ENCODE assay signal across 33 cellular contexts in the genomic region with DNA sequence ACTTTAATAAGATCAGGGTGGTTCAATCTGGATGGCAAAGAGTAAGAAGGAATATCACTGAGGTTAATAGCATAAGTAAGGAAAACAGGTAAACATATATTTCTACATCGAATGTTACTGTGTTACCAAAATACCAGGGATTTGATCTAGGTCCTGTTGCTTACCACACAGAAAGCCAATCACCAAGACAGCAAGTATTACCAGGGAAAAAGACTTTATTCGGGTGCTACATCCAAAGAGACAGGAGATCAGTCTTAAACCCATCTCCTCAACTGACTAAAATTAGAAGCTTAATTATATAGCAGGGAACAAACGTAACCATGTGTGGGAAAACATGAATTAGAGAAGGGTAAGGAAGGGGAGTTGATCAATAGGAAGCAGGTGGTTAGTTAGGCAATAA.
"Had no signal": no experiment of that assay in that cellular context is flagged by ENCODE, and none has a peak within 500 bp of the region (broad histone marks: within the 10 kb centered on the region; RNA-seq: fewer than 3 reads in every experiment).

No MANE protein-coding gene starts in this region.

- H3K36me3 ChIP-seq: adrenal gland, esophagus muscularis mucosa, gastrocnemius medialis, heart left ventricle had no signal

- ATAC-seq: activated CD4-positive, alpha-beta T cell treated with anti-CD3 and anti-CD28 coated beads for 36 hours; activated CD8-positive, alpha-beta memory T cell treated with anti-CD3 and anti-CD28 coated beads, Interleukin-2, amount 10 ng/mL, durations not matched to agents 7 days and 5 days; activated CD8-positive, alpha-beta T cell treated with anti-CD3 and anti-CD28 coated beads, Interleukin-2, amount 10 ng/mL, durations not matched to agents 7 days and 5 days; activated naive CD8-positive, alpha-beta T cell treated with anti-CD3 and anti-CD28 coated beads, Interleukin-2, amount 50 U/mL, for 24 hours; body of pancreas; effector memory CD8-positive, alpha-beta T cell; foreskin keratinocyte; gastrocnemius medialis; heart left ventricle had no signal

- DNase-seq: activated CD4-positive, alpha-beta memory T cell treated with anti-CD3 and anti-CD28 coated beads for 36 hours; activated CD4-positive, alpha-beta T cell treated with anti-CD3 and anti-CD28 coated beads for 36 hours; activated CD4-positive, alpha-beta T cell treated with anti-CD3 and anti-CD28 coated beads, Interleukin-2, amount 10 ng/mL, durations not matched to agents 24 days and 14 days; activated CD4-positive, CD25-positive, alpha-beta regulatory T cell; activated CD4-positive, CD25-positive, alpha-beta regulatory T cell treated with anti-CD3 and anti-CD28 coated beads, Interleukin-2, amount 50 U/mL, for 72 hours; activated CD8-positive, alpha-beta memory T cell treated with anti-CD3 and anti-CD28 coated beads, Interleukin-2, amount 10 ng/mL, durations not matched to agents 7 days and 5 days; activated CD8-positive, alpha-beta memory T cell treated with anti-CD3 and anti-CD28 coated beads, Interleukin-2, amount 50 U/mL, for 4 hours; activated CD8-positive, alpha-beta T cell treated with anti-CD3 and anti-CD28 coated beads, Interleukin-2, amount 10 ng/mL, durations not matched to agents 7 days and 5 days; activated effector memory CD4-positive, alpha-beta T cell treated with anti-CD3 and anti-CD28 coated beads, Interleukin-2, amount 50 U/mL, for 16 hours; activated naive CD4-positive, alpha-beta T cell treated with anti-CD3 and anti-CD28 coated beads for 36 hours; activated naive CD8-positive, alpha-beta T cell treated with anti-CD3 and anti-CD28 coated beads for 36 hours; activated naive CD8-positive, alpha-beta T cell treated with anti-CD3 and anti-CD28 coated beads, Interleukin-2, amount 50 U/mL, for 24 hours; activated T-cell treated with anti-CD3 and anti-CD28 coated beads, Interleukin-2, amount 50 U/mL, for 1 hour; activated T-cell treated with anti-CD3 and anti-CD28 coated beads, Interleukin-2, amount 50 U/mL, for 48 hours; adrenal gland; amygdala; aorta; body of pancreas; caudate nucleus; cortex of kidney; dermis blood vessel endothelial cell; effector CD4-positive, alpha-beta T cell; effector memory CD8-positive, alpha-beta T cell; erythroblast; foreskin keratinocyte; gastrocnemius medialis; glutamatergic neuron; heart left ventricle had no signal

- H3K4me3 ChIP-seq: adrenal gland, body of pancreas, esophagus muscularis mucosa, gastrocnemius medialis, heart left ventricle had no signal

- H3K9me3 Mint-ChIP-seq: effector memory CD8-positive, alpha-beta T cell had no signal

- H3K9me3 ChIP-seq: adrenal gland, body of pancreas, gastrocnemius medialis had no signal

- H3K27me3 Mint-ChIP-seq: activated CD4-positive, alpha-beta memory T cell treated with anti-CD3 and anti-CD28 coated beads for 36 hours; activated CD4-positive, alpha-beta T cell treated with anti-CD3 and anti-CD28 coated beads for 36 hours; activated CD4-positive, alpha-beta T cell treated with anti-CD3 and anti-CD28 coated beads, Interleukin-2, amount 10 ng/mL, durations not matched to agents 24 days and 14 days; activated CD8-positive, alpha-beta memory T cell treated with anti-CD3 and anti-CD28 coated beads, Interleukin-2, amount 10 ng/mL, durations not matched to agents 7 days and 5 days; activated naive CD4-positive, alpha-beta T cell treated with anti-CD3 and anti-CD28 coated beads, Interleukin-2, amount 50 U/mL, for 24 hours; activated naive CD8-positive, alpha-beta T cell treated with anti-CD3 and anti-CD28 coated beads for 36 hours; activated naive CD8-positive, alpha-beta T cell treated with anti-CD3 and anti-CD28 coated beads, Interleukin-2, amount 50 U/mL, for 24 hours had no signal

- FAIRE-seq: colon had no signal

- H3K27ac ChIP-seq: adrenal gland, body of pancreas, esophagus muscularis mucosa, foreskin keratinocyte, gastrocnemius medialis, heart left ventricle had no signal

- H3K36me3 Mint-ChIP-seq: activated CD4-positive, alpha-beta memory T cell treated with anti-CD3 and anti-CD28 coated beads for 36 hours; activated CD8-positive, alpha-beta memory T cell treated with anti-CD3 and anti-CD28 coated beads, Interleukin-2, amount 10 ng/mL, durations not matched to agents 7 days and 5 days; activated naive CD4-positive, alpha-beta T cell treated with anti-CD3 and anti-CD28 coated beads, Interleukin-2, amount 50 U/mL, for 24 hours; activated naive CD8-positive, alpha-beta T cell treated with anti-CD3 and anti-CD28 coated beads for 36 hours had no signal

- H3K27ac Mint-ChIP-seq: activated CD4-positive, alpha-beta memory T cell treated with anti-CD3 and anti-CD28 coated beads for 36 hours; activated CD4-positive, alpha-beta T cell treated with anti-CD3 and anti-CD28 coated beads for 36 hours; activated CD4-positive, alpha-beta T cell treated with anti-CD3 and anti-CD28 coated beads, Interleukin-2, amount 10 ng/mL, durations not matched to agents 24 days and 14 days; activated CD8-positive, alpha-beta memory T cell treated with anti-CD3 and anti-CD28 coated beads, Interleukin-2, amount 10 ng/mL, durations not matched to agents 7 days and 5 days; activated CD8-positive, alpha-beta T cell treated with anti-CD3 and anti-CD28 coated beads, Interleukin-2, amount 10 ng/mL, durations not matched to agents 7 days and 5 days; activated naive CD4-positive, alpha-beta T cell treated with anti-CD3 and anti-CD28 coated beads for 36 hours; activated naive CD4-positive, alpha-beta T cell treated with anti-CD3 and anti-CD28 coated beads, Interleukin-2, amount 50 U/mL, for 24 hours; activated naive CD8-positive, alpha-beta T cell treated with anti-CD3 and anti-CD28 coated beads for 36 hours; activated naive CD8-positive, alpha-beta T cell treated with anti-CD3 and anti-CD28 coated beads, Interleukin-2, amount 50 U/mL, for 24 hours; activated T-helper 1 cell treated with anti-CD3 and anti-CD28 coated beads, Interleukin-12 subunit alpha, Interleukin-12 subunit beta, Interleukin-2, Interleukin-4 antibody, amounts not matched to agents 30 ng/mL and 10 ng/mL and 1 ng/mL, durations not matched to agents 14 hours and 24 hours and 36 hours; activated T-helper 2 cell treated with anti-CD3 and anti-CD28 coated beads, Interferon-gamma antibody, Interleukin-2, Interleukin-4, amounts not matched to agents 10 μg/mL and 5 μg/mL and 100 μg/mL, durations not matched to agents 14 hours and 24 hours and 36 hours; effector memory CD8-positive, alpha-beta T cell had no signal

- H3K4me3 Mint-ChIP-seq: activated CD4-positive, alpha-beta memory T cell treated with anti-CD3 and anti-CD28 coated beads for 36 hours; activated CD4-positive, alpha-beta T cell treated with anti-CD3 and anti-CD28 coated beads for 36 hours; activated CD4-positive, alpha-beta T cell treated with anti-CD3 and anti-CD28 coated beads, Interleukin-2, amount 10 ng/mL, durations not matched to agents 24 days and 14 days; activated CD8-positive, alpha-beta memory T cell treated with anti-CD3 and anti-CD28 coated beads, Interleukin-2, amount 10 ng/mL, durations not matched to agents 7 days and 5 days; activated CD8-positive, alpha-beta T cell treated with anti-CD3 and anti-CD28 coated beads, Interleukin-2, amount 10 ng/mL, durations not matched to agents 7 days and 5 days; activated naive CD4-positive, alpha-beta T cell treated with anti-CD3 and anti-CD28 coated beads for 36 hours; activated naive CD4-positive, alpha-beta T cell treated with anti-CD3 and anti-CD28 coated beads, Interleukin-2, amount 50 U/mL, for 24 hours; activated naive CD8-positive, alpha-beta T cell treated with anti-CD3 and anti-CD28 coated beads for 36 hours; activated naive CD8-positive, alpha-beta T cell treated with anti-CD3 and anti-CD28 coated beads, Interleukin-2, amount 50 U/mL, for 24 hours; activated T-helper 1 cell treated with anti-CD3 and anti-CD28 coated beads, Interleukin-12 subunit alpha, Interleukin-12 subunit beta, Interleukin-2, Interleukin-4 antibody, amounts not matched to agents 30 ng/mL and 10 ng/mL and 1 ng/mL, durations not matched to agents 14 hours and 24 hours and 36 hours; effector memory CD8-positive, alpha-beta T cell had no signal

- H3K4me1 ChIP-seq: adrenal gland, body of pancreas, esophagus muscularis mucosa, foreskin keratinocyte, gastrocnemius medialis, heart left ventricle had no signal

- H3K27me3 ChIP-seq: adrenal gland, body of pancreas, esophagus muscularis mucosa, foreskin keratinocyte, gastrocnemius medialis, heart left ventricle had no signal

- H3K4me1 Mint-ChIP-seq: activated CD4-positive, alpha-beta T cell treated with anti-CD3 and anti-CD28 coated beads for 36 hours; activated CD4-positive, alpha-beta T cell treated with anti-CD3 and anti-CD28 coated beads, Interleukin-2, amount 10 ng/mL, durations not matched to agents 24 days and 14 days; activated CD8-positive, alpha-beta memory T cell treated with anti-CD3 and anti-CD28 coated beads, Interleukin-2, amount 10 ng/mL, durations not matched to agents 7 days and 5 days; activated naive CD4-positive, alpha-beta T cell treated with anti-CD3 and anti-CD28 coated beads, Interleukin-2, amount 50 U/mL, for 24 hours; activated naive CD8-positive, alpha-beta T cell treated with anti-CD3 and anti-CD28 coated beads for 36 hours; activated naive CD8-positive, alpha-beta T cell treated with anti-CD3 and anti-CD28 coated beads, Interleukin-2, amount 50 U/mL, for 24 hours had no signal
